Comparison of ENCODE assay signal across 2 cellular contexts in the genomic region with DNA sequence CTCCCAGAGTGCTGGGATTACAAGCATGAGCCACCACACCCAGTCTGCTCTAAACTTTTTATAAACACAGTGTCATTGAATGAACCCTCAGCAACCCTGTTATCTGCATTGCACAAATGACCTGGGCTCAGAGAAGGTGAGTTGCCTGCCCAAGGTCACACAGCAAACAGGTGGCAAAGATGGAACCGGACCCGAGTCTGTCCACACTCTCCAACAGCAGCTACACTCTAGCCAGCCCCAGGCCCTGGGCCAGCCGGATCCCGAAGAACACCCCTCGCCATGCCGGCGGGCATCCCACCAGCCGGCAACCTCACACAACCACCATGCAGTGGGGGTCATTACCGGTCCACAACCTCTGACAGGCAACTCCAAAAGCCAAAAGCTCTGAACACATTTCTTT.
TF ChIP-seq lines count a peak whose summit lies in the region.

No MANE protein-coding gene starts in this region.

TF ChIP-seq in A549, 52 proteins besides CTCF, POLR2A, EP300 and RAD21:
- no peak for TF ChIP-seq POLR2AphosphoS2 (conservative IDR thresholded peaks at IDR 0.05; ENCODE audit: low read length)
- TF ChIP-seq ZFP36 (IDR thresholded peaks at IDR 0.05; ENCODE audit: borderline replicate concordance, partially characterized antibody) = peak; percentile 45
TF ChIP-seq in A549: peak in this region for 1.

TF ChIP-seq in K562, 482 proteins besides CTCF, POLR2A, EP300 and RAD21 (continues in another document):
- TF ChIP-seq MTA2 (IDR thresholded peaks at IDR 0.05; ENCODE audit: low read depth) = no peak
- no peak for TF ChIP-seq NFRKB (IDR thresholded peaks at IDR 0.05; ENCODE audit: low read depth)
- TF ChIP-seq PTRF (tag; IDR thresholded peaks at IDR 0.05) = no peak
- no peak for TF ChIP-seq TAF9B (IDR thresholded peaks at IDR 0.05; ENCODE audit: partially characterized antibody)
- TF ChIP-seq ZNF551 (CRISPR knock-in tag; IDR thresholded peaks at IDR 0.05) = no peak
- no peak for TF ChIP-seq ZNF707 (CRISPR knock-in tag; conservative IDR thresholded peaks at IDR 0.05)
- TF ChIP-seq, protein P1, sequence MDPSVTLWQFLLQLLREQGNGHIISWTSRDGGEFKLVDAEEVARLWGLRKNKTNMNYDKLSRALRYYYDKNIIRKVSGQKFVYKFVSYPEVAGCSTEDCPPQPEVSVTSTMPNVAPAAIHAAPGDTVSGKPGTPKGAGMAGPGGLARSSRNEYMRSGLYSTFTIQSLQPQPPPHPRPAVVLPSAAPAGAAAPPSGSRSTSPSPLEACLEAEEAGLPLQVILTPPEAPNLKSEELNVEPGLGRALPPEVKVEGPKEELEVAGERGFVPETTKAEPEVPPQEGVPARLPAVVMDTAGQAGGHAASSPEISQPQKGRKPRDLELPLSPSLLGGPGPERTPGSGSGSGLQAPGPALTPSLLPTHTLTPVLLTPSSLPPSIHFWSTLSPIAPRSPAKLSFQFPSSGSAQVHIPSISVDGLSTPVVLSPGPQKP (CRISPR knock-in tag; IDR thresholded peaks at IDR 0.05) = no peak
- TF ChIP-seq HDAC8 (tag; IDR thresholded peaks at IDR 0.05) = no peak
- TF ChIP-seq ZNF165 (CRISPR knock-in tag; IDR thresholded peaks at IDR 0.05; ENCODE audit: borderline replicate concordance) = no peak
- TF ChIP-seq CBFA2T3 (IDR thresholded peaks at IDR 0.05) = no peak
- TF ChIP-seq ZFP36 (IDR thresholded peaks at IDR 0.05; ENCODE audit: low read depth, low read length, partially characterized antibody) = peak; percentile 76
- TF ChIP-seq ARID2 (IDR thresholded peaks at IDR 0.05) = no peak
- TF ChIP-seq MAZ (CRISPR knock-in tag; conservative IDR thresholded peaks at IDR 0.05 in 1 of 2, IDR thresholded peaks at IDR 0.05 in 1 of 2) = no peak
- TF ChIP-seq, protein P2, sequence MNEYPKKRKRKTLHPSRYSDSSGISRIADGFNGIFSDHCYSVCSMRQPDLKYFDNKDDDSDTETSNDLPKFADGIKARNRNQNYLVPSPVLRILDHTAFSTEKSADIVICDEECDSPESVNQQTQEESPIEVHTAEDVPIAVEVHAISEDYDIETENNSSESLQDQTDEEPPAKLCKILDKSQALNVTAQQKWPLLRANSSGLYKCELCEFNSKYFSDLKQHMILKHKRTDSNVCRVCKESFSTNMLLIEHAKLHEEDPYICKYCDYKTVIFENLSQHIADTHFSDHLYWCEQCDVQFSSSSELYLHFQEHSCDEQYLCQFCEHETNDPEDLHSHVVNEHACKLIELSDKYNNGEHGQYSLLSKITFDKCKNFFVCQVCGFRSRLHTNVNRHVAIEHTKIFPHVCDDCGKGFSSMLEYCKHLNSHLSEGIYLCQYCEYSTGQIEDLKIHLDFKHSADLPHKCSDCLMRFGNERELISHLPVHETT (CRISPR knock-in tag; conservative IDR thresholded peaks at IDR 0.05 in 1 of 2, IDR thresholded peaks at IDR 0.05 in 1 of 2) = no peak
- TF ChIP-seq, protein P3, sequence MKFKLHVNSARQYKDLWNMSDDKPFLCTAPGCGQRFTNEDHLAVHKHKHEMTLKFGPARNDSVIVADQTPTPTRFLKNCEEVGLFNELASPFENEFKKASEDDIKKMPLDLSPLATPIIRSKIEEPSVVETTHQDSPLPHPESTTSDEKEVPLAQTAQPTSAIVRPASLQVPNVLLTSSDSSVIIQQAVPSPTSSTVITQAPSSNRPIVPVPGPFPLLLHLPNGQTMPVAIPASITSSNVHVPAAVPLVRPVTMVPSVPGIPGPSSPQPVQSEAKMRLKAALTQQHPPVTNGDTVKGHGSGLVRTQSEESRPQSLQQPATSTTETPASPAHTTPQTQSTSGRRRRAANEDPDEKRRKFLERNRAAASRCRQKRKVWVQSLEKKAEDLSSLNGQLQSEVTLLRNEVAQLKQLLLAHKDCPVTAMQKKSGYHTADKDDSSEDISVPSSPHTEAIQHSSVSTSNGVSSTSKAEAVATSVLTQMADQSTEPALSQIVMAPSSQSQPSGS (CRISPR knock-in tag; IDR thresholded peaks at IDR 0.05) = no peak
- TF ChIP-seq, protein P4, sequence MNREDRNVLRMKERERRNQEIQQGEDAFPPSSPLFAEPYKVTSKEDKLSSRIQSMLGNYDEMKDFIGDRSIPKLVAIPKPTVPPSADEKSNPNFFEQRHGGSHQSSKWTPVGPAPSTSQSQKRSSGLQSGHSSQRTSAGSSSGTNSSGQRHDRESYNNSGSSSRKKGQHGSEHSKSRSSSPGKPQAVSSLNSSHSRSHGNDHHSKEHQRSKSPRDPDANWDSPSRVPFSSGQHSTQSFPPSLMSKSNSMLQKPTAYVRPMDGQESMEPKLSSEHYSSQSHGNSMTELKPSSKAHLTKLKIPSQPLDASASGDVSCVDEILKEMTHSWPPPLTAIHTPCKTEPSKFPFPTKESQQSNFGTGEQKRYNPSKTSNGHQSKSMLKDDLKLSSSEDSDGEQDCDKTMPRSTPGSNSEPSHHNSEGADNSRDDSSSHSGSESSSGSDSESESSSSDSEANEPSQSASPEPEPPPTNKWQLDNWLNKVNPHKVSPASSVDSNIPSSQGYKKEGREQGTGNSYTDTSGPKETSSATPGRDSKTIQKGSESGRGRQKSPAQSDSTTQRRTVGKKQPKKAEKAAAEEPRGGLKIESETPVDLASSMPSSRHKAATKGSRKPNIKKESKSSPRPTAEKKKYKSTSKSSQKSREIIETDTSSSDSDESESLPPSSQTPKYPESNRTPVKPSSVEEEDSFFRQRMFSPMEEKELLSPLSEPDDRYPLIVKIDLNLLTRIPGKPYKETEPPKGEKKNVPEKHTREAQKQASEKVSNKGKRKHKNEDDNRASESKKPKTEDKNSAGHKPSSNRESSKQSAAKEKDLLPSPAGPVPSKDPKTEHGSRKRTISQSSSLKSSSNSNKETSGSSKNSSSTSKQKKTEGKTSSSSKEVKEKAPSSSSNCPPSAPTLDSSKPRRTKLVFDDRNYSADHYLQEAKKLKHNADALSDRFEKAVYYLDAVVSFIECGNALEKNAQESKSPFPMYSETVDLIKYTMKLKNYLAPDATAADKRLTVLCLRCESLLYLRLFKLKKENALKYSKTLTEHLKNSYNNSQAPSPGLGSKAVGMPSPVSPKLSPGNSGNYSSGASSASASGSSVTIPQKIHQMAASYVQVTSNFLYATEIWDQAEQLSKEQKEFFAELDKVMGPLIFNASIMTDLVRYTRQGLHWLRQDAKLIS (CRISPR knock-in tag; IDR thresholded peaks at IDR 0.05) = no peak
- no peak for TF ChIP-seq ZNF57 (CRISPR knock-in tag; IDR thresholded peaks at IDR 0.05)
- TF ChIP-seq NRF1 (conservative IDR thresholded peaks at IDR 0.05 in 1 of 2, IDR thresholded peaks at IDR 0.05 in 1 of 2) = no peak
- TF ChIP-seq ESRRA (IDR thresholded peaks at IDR 0.05; ENCODE audit: borderline replicate concordance, low read depth) = no peak
- TF ChIP-seq ZFPM2 (CRISPR knock-in tag; IDR thresholded peaks at IDR 0.05) = no peak
- TF ChIP-seq, protein P5, sequence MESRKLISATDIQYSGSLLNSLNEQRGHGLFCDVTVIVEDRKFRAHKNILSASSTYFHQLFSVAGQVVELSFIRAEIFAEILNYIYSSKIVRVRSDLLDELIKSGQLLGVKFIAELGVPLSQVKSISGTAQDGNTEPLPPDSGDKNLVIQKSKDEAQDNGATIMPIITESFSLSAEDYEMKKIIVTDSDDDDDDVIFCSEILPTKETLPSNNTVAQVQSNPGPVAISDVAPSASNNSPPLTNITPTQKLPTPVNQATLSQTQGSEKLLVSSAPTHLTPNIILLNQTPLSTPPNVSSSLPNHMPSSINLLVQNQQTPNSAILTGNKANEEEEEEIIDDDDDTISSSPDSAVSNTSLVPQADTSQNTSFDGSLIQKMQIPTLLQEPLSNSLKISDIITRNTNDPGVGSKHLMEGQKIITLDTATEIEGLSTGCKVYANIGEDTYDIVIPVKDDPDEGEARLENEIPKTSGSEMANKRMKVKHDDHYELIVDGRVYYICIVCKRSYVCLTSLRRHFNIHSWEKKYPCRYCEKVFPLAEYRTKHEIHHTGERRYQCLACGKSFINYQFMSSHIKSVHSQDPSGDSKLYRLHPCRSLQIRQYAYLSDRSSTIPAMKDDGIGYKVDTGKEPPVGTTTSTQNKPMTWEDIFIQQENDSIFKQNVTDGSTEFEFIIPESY (CRISPR knock-in tag; IDR thresholded peaks at IDR 0.05) = no peak
- TF ChIP-seq BCOR (IDR thresholded peaks at IDR 0.05) = peak; percentile 86
- no peak for TF ChIP-seq YBX1 (IDR thresholded peaks at IDR 0.05)
- TF ChIP-seq ZNF778 (CRISPR knock-in tag; IDR thresholded peaks at IDR 0.05) = no peak
- no peak for TF ChIP-seq FIP1L1 (IDR thresholded peaks at IDR 0.05; ENCODE audit: low read depth, low read length, poor library complexity, severe bottlenecking)
- TF ChIP-seq CHD4 (IDR thresholded peaks at IDR 0.05; ENCODE audit: insufficient read depth, insufficient replicate concordance, low read depth, low read length, poor library complexity, severe bottlenecking) = peak; percentile 27
- no peak for TF ChIP-seq KDM4B (IDR thresholded peaks at IDR 0.05; ENCODE audit: borderline replicate concordance in 2 of 2, low read depth in 1 of 2)
- 0 out of 2 replicates have a peak, but pooled peaks have one; percentile 17 for TF ChIP-seq HDAC2 (IDR thresholded peaks at IDR 0.05)
- TF ChIP-seq JUND (IDR thresholded peaks at IDR 0.05; ENCODE audit: borderline replicate concordance, low read depth, low read length) = no peak
- TF ChIP-seq JUND (tag; IDR thresholded peaks at IDR 0.05; ENCODE audit: borderline replicate concordance, low read depth, low read length) = no peak
- no peak for TF ChIP-seq STAT5A (IDR thresholded peaks at IDR 0.05; ENCODE audit: borderline replicate concordance, low read length)
- no peak for TF ChIP-seq FUS (optimal IDR thresholded peaks at IDR 0.05; ENCODE audit: low read depth, low read length)
- TF ChIP-seq ZNF695 (CRISPR knock-in tag; IDR thresholded peaks at IDR 0.05) = no peak
- TF ChIP-seq KDM1A (IDR thresholded peaks at IDR 0.05) = peak; percentile 25 to 45; a peak in 2 of 4 replicates
- TF ChIP-seq ZC3H4 (CRISPR knock-in tag; IDR thresholded peaks at IDR 0.05; ENCODE audit: borderline replicate concordance) = no peak
- TF ChIP-seq SRSF9 (IDR thresholded peaks at IDR 0.05; ENCODE audit: borderline replicate concordance, low read depth, low read length) = no peak
- no peak for TF ChIP-seq RNF2 (IDR thresholded peaks at IDR 0.05)
- TF ChIP-seq, protein P6, sequence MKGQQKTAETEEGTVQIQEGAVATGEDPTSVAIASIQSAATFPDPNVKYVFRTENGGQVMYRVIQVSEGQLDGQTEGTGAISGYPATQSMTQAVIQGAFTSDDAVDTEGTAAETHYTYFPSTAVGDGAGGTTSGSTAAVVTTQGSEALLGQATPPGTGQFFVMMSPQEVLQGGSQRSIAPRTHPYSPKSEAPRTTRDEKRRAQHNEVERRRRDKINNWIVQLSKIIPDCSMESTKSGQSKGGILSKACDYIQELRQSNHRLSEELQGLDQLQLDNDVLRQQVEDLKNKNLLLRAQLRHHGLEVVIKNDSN (CRISPR knock-in tag; IDR thresholded peaks at IDR 0.05) = no peak
- TF ChIP-seq, protein P7, sequence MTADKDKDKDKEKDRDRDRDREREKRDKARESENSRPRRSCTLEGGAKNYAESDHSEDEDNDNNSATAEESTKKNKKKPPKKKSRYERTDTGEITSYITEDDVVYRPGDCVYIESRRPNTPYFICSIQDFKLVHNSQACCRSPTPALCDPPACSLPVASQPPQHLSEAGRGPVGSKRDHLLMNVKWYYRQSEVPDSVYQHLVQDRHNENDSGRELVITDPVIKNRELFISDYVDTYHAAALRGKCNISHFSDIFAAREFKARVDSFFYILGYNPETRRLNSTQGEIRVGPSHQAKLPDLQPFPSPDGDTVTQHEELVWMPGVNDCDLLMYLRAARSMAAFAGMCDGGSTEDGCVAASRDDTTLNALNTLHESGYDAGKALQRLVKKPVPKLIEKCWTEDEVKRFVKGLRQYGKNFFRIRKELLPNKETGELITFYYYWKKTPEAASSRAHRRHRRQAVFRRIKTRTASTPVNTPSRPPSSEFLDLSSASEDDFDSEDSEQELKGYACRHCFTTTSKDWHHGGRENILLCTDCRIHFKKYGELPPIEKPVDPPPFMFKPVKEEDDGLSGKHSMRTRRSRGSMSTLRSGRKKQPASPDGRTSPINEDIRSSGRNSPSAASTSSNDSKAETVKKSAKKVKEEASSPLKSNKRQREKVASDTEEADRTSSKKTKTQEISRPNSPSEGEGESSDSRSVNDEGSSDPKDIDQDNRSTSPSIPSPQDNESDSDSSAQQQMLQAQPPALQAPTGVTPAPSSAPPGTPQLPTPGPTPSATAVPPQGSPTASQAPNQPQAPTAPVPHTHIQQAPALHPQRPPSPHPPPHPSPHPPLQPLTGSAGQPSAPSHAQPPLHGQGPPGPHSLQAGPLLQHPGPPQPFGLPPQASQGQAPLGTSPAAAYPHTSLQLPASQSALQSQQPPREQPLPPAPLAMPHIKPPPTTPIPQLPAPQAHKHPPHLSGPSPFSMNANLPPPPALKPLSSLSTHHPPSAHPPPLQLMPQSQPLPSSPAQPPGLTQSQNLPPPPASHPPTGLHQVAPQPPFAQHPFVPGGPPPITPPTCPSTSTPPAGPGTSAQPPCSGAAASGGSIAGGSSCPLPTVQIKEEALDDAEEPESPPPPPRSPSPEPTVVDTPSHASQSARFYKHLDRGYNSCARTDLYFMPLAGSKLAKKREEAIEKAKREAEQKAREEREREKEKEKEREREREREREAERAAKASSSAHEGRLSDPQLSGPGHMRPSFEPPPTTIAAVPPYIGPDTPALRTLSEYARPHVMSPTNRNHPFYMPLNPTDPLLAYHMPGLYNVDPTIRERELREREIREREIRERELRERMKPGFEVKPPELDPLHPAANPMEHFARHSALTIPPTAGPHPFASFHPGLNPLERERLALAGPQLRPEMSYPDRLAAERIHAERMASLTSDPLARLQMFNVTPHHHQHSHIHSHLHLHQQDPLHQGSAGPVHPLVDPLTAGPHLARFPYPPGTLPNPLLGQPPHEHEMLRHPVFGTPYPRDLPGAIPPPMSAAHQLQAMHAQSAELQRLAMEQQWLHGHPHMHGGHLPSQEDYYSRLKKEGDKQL (CRISPR knock-in tag; IDR thresholded peaks at IDR 0.05; ENCODE audit: borderline replicate concordance) = no peak
- no peak for TF ChIP-seq SRSF3 (IDR thresholded peaks at IDR 0.05; ENCODE audit: insufficient read depth, low read length)
- TF ChIP-seq ADNP (tag; IDR thresholded peaks at IDR 0.05) = peak; percentile 72; the same call in 1 of the 2 replicates
- TF ChIP-seq ESRRB (CRISPR knock-in tag; IDR thresholded peaks at IDR 0.05; ENCODE audit: borderline replicate concordance) = no peak
- TF ChIP-seq GABPB2 (CRISPR knock-in tag; conservative IDR thresholded peaks at IDR 0.05) = no peak
- no peak for TF ChIP-seq ZNF785 (CRISPR knock-in tag; IDR thresholded peaks at IDR 0.05)
- TF ChIP-seq RBM25 (IDR thresholded peaks at IDR 0.05; ENCODE audit: low read depth, low read length, severe bottlenecking) = peak; percentile 70
- TF ChIP-seq NR3C1 (CRISPR knock-in tag; IDR thresholded peaks at IDR 0.05) = no peak
- no peak for TF ChIP-seq ELF2 (CRISPR knock-in tag; IDR thresholded peaks at IDR 0.05)
- TF ChIP-seq SMARCA5 (IDR thresholded peaks at IDR 0.05) = no peak
- no peak for TF ChIP-seq NONO (IDR thresholded peaks at IDR 0.05; ENCODE audit: low read depth in 2 of 2, low read length in 1 of 2)
- no peak for TF ChIP-seq RBM39 (optimal IDR thresholded peaks at IDR 0.05; ENCODE audit: low read depth, low read length)
- TF ChIP-seq ZSCAN29 (IDR thresholded peaks at IDR 0.05) = no peak
- TF ChIP-seq FOXA1 (IDR thresholded peaks at IDR 0.05; ENCODE audit: borderline replicate concordance) = no peak
- no peak for TF ChIP-seq DIDO1 (tag; IDR thresholded peaks at IDR 0.05; ENCODE audit: low read depth)
- no peak for TF ChIP-seq KAT8 (IDR thresholded peaks at IDR 0.05; ENCODE audit: low read depth)
- TF ChIP-seq TAF7 (tag; IDR thresholded peaks at IDR 0.05) = no peak
